ENCODE assay signal across 1 cellular context in genomic region chr20:37804584-37805566, GRCh38.
A peak's percentile ranks its signal among the peaks of the same experiment; 100 is the strongest.
TF ChIP-seq lines count a peak whose summit lies in the region.

No MANE protein-coding gene starts in this region.

TF ChIP-seq in GM12878, 131 proteins besides CTCF, POLR2A, EP300 and RAD21 (continued from another document and continues in another):
- TF ChIP-seq, protein P1, sequence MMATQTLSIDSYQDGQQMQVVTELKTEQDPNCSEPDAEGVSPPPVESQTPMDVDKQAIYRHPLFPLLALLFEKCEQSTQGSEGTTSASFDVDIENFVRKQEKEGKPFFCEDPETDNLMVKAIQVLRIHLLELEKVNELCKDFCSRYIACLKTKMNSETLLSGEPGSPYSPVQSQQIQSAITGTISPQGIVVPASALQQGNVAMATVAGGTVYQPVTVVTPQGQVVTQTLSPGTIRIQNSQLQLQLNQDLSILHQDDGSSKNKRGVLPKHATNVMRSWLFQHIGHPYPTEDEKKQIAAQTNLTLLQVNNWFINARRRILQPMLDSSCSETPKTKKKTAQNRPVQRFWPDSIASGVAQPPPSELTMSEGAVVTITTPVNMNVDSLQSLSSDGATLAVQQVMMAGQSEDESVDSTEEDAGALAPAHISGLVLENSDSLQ (IDR thresholded peaks at IDR 0.05): peak; percentile 55; the same call in 1 of the 2 replicates
- TF ChIP-seq ZSCAN29 (IDR thresholded peaks at IDR 0.05) (no peak), POLR2AphosphoS5 (IDR thresholded peaks at IDR 0.05; ENCODE audit: low read length) (no peak), WRNIP1 (IDR thresholded peaks at IDR 0.05; ENCODE audit: borderline replicate concordance, low read depth, low read length) (no peak), CUX1 (IDR thresholded peaks at IDR 0.05; ENCODE audit: insufficient replicate concordance, low read depth, low read length) (no peak), ATF3 (IDR thresholded peaks at IDR 0.05; ENCODE audit: borderline replicate concordance, extremely low read depth, low read depth, low read length) (no peak), SUPT20H (IDR thresholded peaks at IDR 0.05; ENCODE audit: borderline replicate concordance, control insufficient read depth, low read depth, low read length) (no peak), ZZZ3 (IDR thresholded peaks at IDR 0.05; ENCODE audit: control insufficient read depth, insufficient read length, low read depth) (no peak), RELB (IDR thresholded peaks at IDR 0.05; ENCODE audit: low read depth) (no peak; the same call in 1 of the 2 replicates), MEF2B (IDR thresholded peaks at IDR 0.05; ENCODE audit: partially characterized antibody, poor library complexity, severe bottlenecking) (peak; percentile 25), HDAC2 (IDR thresholded peaks at IDR 0.05) (no peak), CBX5 (IDR thresholded peaks at IDR 0.05; ENCODE audit: low read depth) (no peak), RAD51 (IDR thresholded peaks at IDR 0.05) (peak; percentile 47; the same call in 1 of the 2 replicates), ATF2 (IDR thresholded peaks at IDR 0.05; ENCODE audit: low read length) (no peak), ZNF274 (IDR thresholded peaks at IDR 0.05; ENCODE audit: insufficient read depth, insufficient read length) (no peak), YBX1 (IDR thresholded peaks at IDR 0.05) (no peak), ATF7 (IDR thresholded peaks at IDR 0.05; ENCODE audit: low read depth) (no peak), NRF1 (conservative IDR thresholded peaks at IDR 0.05; ENCODE audit: low read depth, low read length) (no peak), SREBF2 (IDR thresholded peaks at IDR 0.05; ENCODE audit: low read length) (no peak), IKZF1 (conservative IDR thresholded peaks at IDR 0.05) (peak; percentile 60), NR2C1 (IDR thresholded peaks at IDR 0.05) (no peak), E4F1 (IDR thresholded peaks at IDR 0.05; ENCODE audit: borderline replicate concordance, partially characterized antibody) (no peak), CREM (IDR thresholded peaks at IDR 0.05; ENCODE audit: low read depth) (0 out of 2 replicates have a peak, but pooled peaks have one; percentile 47), TARDBP (IDR thresholded peaks at IDR 0.05; ENCODE audit: borderline replicate concordance) (no peak), BCL11A (IDR thresholded peaks at IDR 0.05; ENCODE audit: low read depth, low read length) (peak; percentile 52), ZBTB11 (CRISPR knock-in tag; IDR thresholded peaks at IDR 0.05) (no peak)
- TF ChIP-seq, protein P2, sequence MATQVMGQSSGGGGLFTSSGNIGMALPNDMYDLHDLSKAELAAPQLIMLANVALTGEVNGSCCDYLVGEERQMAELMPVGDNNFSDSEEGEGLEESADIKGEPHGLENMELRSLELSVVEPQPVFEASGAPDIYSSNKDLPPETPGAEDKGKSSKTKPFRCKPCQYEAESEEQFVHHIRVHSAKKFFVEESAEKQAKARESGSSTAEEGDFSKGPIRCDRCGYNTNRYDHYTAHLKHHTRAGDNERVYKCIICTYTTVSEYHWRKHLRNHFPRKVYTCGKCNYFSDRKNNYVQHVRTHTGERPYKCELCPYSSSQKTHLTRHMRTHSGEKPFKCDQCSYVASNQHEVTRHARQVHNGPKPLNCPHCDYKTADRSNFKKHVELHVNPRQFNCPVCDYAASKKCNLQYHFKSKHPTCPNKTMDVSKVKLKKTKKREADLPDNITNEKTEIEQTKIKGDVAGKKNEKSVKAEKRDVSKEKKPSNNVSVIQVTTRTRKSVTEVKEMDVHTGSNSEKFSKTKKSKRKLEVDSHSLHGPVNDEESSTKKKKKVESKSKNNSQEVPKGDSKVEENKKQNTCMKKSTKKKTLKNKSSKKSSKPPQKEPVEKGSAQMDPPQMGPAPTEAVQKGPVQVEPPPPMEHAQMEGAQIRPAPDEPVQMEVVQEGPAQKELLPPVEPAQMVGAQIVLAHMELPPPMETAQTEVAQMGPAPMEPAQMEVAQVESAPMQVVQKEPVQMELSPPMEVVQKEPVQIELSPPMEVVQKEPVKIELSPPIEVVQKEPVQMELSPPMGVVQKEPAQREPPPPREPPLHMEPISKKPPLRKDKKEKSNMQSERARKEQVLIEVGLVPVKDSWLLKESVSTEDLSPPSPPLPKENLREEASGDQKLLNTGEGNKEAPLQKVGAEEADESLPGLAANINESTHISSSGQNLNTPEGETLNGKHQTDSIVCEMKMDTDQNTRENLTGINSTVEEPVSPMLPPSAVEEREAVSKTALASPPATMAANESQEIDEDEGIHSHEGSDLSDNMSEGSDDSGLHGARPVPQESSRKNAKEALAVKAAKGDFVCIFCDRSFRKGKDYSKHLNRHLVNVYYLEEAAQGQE (IDR thresholded peaks at IDR 0.05; ENCODE audit: low read depth, low read length): no peak
- TF ChIP-seq, protein P3, sequence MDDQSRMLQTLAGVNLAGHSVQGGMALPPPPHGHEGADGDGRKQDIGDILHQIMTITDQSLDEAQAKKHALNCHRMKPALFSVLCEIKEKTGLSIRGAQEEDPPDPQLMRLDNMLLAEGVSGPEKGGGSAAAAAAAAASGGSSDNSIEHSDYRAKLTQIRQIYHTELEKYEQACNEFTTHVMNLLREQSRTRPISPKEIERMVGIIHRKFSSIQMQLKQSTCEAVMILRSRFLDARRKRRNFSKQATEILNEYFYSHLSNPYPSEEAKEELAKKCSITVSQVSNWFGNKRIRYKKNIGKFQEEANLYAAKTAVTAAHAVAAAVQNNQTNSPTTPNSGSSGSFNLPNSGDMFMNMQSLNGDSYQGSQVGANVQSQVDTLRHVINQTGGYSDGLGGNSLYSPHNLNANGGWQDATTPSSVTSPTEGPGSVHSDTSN (IDR thresholded peaks at IDR 0.05; ENCODE audit: insufficient replicate concordance, low read depth, low read length): peak; percentile 58
- TF ChIP-seq, protein P4, sequence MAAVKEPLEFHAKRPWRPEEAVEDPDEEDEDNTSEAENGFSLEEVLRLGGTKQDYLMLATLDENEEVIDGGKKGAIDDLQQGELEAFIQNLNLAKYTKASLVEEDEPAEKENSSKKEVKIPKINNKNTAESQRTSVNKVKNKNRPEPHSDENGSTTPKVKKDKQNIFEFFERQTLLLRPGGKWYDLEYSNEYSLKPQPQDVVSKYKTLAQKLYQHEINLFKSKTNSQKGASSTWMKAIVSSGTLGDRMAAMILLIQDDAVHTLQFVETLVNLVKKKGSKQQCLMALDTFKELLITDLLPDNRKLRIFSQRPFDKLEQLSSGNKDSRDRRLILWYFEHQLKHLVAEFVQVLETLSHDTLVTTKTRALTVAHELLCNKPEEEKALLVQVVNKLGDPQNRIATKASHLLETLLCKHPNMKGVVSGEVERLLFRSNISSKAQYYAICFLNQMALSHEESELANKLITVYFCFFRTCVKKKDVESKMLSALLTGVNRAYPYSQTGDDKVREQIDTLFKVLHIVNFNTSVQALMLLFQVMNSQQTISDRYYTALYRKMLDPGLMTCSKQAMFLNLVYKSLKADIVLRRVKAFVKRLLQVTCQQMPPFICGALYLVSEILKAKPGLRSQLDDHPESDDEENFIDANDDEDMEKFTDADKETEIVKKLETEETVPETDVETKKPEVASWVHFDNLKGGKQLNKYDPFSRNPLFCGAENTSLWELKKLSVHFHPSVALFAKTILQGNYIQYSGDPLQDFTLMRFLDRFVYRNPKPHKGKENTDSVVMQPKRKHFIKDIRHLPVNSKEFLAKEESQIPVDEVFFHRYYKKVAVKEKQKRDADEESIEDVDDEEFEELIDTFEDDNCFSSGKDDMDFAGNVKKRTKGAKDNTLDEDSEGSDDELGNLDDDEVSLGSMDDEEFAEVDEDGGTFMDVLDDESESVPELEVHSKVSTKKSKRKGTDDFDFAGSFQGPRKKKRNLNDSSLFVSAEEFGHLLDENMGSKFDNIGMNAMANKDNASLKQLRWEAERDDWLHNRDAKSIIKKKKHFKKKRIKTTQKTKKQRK (IDR thresholded peaks at IDR 0.05; ENCODE audit: low read depth, low read length): no peak
